In the genomic region with DNA sequence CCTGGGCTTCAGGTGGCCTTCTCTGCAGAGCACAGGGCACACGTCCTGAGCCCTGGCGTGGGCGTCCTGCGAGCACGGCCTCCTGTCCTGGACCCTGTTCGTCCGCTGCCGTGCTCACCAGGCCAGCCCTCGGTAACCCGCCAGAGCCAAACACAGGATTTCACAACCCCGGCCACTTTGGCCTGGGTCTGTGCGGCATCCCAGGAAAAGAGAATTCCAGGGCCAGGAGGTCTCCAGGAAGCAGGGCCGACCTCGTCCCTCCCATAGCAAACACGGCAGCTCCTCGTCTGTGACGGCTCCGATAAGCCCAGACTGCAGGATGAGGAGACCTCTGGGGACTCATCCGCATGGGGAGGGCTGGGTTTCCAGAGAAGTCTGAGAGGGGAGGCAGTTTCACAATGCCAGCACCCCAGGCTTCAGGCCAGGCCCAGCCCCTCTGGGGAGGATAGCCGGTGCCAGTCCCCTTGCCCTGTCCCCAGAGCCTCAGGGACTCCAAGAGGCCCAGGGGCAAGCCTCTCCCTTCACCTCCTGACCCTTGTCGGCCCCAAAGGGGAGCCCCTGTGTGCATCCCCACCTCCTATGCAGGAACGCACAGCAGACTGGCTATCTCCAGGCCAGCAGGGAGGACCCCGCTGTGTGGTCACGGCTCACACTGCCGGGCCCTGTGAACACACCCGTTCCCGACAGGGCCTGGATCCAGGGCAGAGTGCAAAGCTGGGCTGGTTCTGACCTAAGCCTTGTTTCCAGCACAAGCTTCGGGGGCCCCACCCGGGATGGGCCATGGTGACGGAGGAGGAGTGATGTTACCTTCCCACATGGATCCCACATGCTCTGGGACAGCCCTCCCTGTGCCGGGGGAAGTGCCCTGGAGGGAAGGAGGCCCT, we compare ENCODE assay signal across 22 cellular contexts. TPM values are rescaled to one million over a fixed set of nuclear protein-coding genes. Genes with fewer than 3 reads are reported as not detected.
DNase-seq lines count a peak whose midpoint lies in the region; ATAC-seq and TF ChIP-seq lines count a peak whose summit lies in the region.
"Had no signal": no experiment of that assay in that cellular context is flagged by ENCODE, and none has a peak within 500 bp of the region (broad histone marks: within the 10 kb centered on the region; RNA-seq: fewer than 3 reads in every experiment).

No MANE protein-coding gene starts in this region.

- no TSS peak for BruUV-seq in OCI-LY7 (replicated peaks; lab: Mats Ljungman, UMichigan)

- TF ChIP-seq CTCF in left lung (IDR thresholded peaks at IDR 0.05) (no peak), sigmoid colon (IDR thresholded peaks at IDR 0.05) (no peak), OCI-LY7 (conservative IDR thresholded peaks at IDR 0.05; ENCODE audit: low read length) (no peak)

- H3K9me2 ChIP-seq in OCI-LY7 (ENCODE audit: insufficient read depth, low read length) = no peaks in the 10 kb centered on the region

- H3K27me3 ChIP-seq in left lung = no peaks in the 10 kb centered on the region
- H3K27me3 ChIP-seq in sigmoid colon = no peaks in the 10 kb centered on the region
- H3K27me3 ChIP-seq: SJCRH30 had no signal

- whole genome bisulfite sequencing in sigmoid colon, 2 donors = 62 to 76% methylated on average over 31 of the region's 31 CpGs

- H2AFZ ChIP-seq in OCI-LY7 (ENCODE audit: low read length) = no peak overlapping the region

- no peaks in the 10 kb centered on the region for H3K36me3 ChIP-seq in left lung
- no peaks in the 10 kb centered on the region for H3K36me3 ChIP-seq in sigmoid colon
- no peaks in the 10 kb centered on the region for H3K36me3 ChIP-seq in OCI-LY7 (ENCODE audit: insufficient read depth, low read length)
- H3K36me3 ChIP-seq: SJCRH30 had no signal

- no peaks in the 10 kb centered on the region for H3K79me2 ChIP-seq in OCI-LY7 (ENCODE audit: insufficient read depth, low read depth, low read length)

- peak; percentile 29 for ATAC-seq in esophagus mucosa
- peak; percentile 52 for ATAC-seq in left lung
- ATAC-seq in HG03108 (IDR thresholded peaks at IDR 0.05; ENCODE audit: unreplicated experiment) = no peak
- no peak for ATAC-seq in GM21619 (IDR thresholded peaks at IDR 0.05; ENCODE audit: unreplicated experiment)
- ATAC-seq: activated CD4-positive, alpha-beta T cell treated with anti-CD3 and anti-CD28 coated beads for 36 hours; HCT116; naive thymus-derived CD8-positive, alpha-beta T cell had no signal

- H3K9me3 ChIP-seq in left lung (no peaks in the 10 kb centered on the region), sigmoid colon (no peaks in the 10 kb centered on the region), OCI-LY7 (ENCODE audit: low read length) (no peaks in the 10 kb centered on the region)
- H3K9me3 ChIP-seq: SJCRH30 had no signal

- POLR2A ChIA-PET in OCI-LY7 (lab: Charles Lee) = no interaction called here

- CTCF ChIA-PET in OCI-LY7 (lab: Charles Lee; ENCODE audit: unreplicated experiment) = no interaction called here

- no peaks in the 10 kb centered on the region for H4K20me1 ChIP-seq in OCI-LY7 (ENCODE audit: insufficient read depth, low read length)

- H3K4me2 ChIP-seq in OCI-LY7 (ENCODE audit: low read length) = no peak overlapping the region
- H3K4me2 ChIP-seq: KMS-11 had no signal

- no peak for TF ChIP-seq EP300 in sigmoid colon (IDR thresholded peaks at IDR 0.05)

- intact Hi-C loops in left lung (cut with DNase I) = no loop called here
- intact Hi-C loops in sigmoid colon (cut with DNase I) = no loop called here
- intact Hi-C loops in OCI-LY7 (cut with micrococcal nuclease; ENCODE audit: unreplicated experiment) = no loop called here

- TF ChIP-seq POLR2A in sigmoid colon (IDR thresholded peaks at IDR 0.05) = no peak

- DNase-seq in AG08395 (ENCODE audit: low spot score) (peak; percentile 15), left lung (peak in 1 of 2 donors; percentile 77), sigmoid colon (peak; percentile 85), OCI-LY7 (ENCODE audit: low spot score) (no peak), SHP77 treated with DMSO at 0.1 percent for 48 hours (lab: John Stamatoyannopoulos, UW) (no peak)
- DNase-seq: activated CD4-positive, alpha-beta T cell treated with anti-CD3 and anti-CD28 coated beads for 36 hours; activated CD8-positive, alpha-beta memory T cell treated with anti-CD3 and anti-CD28 coated beads, Interleukin-2, amount 50 U/mL, for 48 hours; activated naive CD4-positive, alpha-beta T cell treated with anti-CD3 and anti-CD28 coated beads for 36 hours; CD8-positive, alpha-beta memory T cell; glutamatergic neuron; naive thymus-derived CD8-positive, alpha-beta T cell; NCI-H1105 treated with DMSO at 0.1 percent for 48 hours; NCI-H2171 treated with DMSO at 0.1 percent for 48 hours; SJCRH30; T-helper 9 cell had no signal

- no peak overlapping the region for H3K4me3 ChIP-seq in left lung
- H3K4me3 ChIP-seq in sigmoid colon = no peak overlapping the region
- no peak overlapping the region for H3K4me3 ChIP-seq in OCI-LY7 (ENCODE audit: low read depth, low read length, poor library complexity, severe bottlenecking)
- H3K4me3 ChIP-seq: SJCRH30 had no signal

- peak overlapping the region; percentile 13 to 58 for H3K27ac ChIP-seq in left lung
- peak overlapping the region in 1 of 4 donors; percentile 64 for H3K27ac ChIP-seq in sigmoid colon
- no peak overlapping the region for H3K27ac ChIP-seq in OCI-LY7 (ENCODE audit: low read depth, low read length, poor library complexity, severe bottlenecking)
- H3K27ac ChIP-seq: KMS-11, SJCRH30 had no signal

- H3K4me1 ChIP-seq in left lung = peaks cover 16 to 20% of the 10 kb centered on the region in 2 donors
- peaks cover 0 to 8% (median 7%) of the 10 kb centered on the region in 4 donors for H3K4me1 ChIP-seq in sigmoid colon
- H3K4me1 ChIP-seq in OCI-LY7 (ENCODE audit: insufficient read depth, low read length, poor library complexity, severe bottlenecking) = no peaks in the 10 kb centered on the region

RNA-seq across cellular contexts. Expression of gene HTRA3, which starts 22.3 kb away (rescaled TPM):
- total RNA-seq in esophagus mucosa = 1.0 TPM
- total RNA-seq in left lung = 10 to 100 TPM; 16.7 to 18.3 TPM
- total RNA-seq in sigmoid colon = 10 to 100 TPM; 14.5 to 49.6 (median 32.1) TPM
- 1 to 10 TPM; 1.2 to 5.0 (median 3.6) TPM for polyA plus RNA-seq in sigmoid colon
- not detected in 2 replicates for total RNA-seq in OCI-LY7 (2014; rRNA removed; shearing (Covaris generic))
- not detected in 2 replicates for total RNA-seq in OCI-LY7 (2022)
- total RNA-seq: A172; activated CD4-positive, alpha-beta T cell treated with anti-CD3 and anti-CD28 coated beads for 36 hours; activated naive CD4-positive, alpha-beta T cell treated with anti-CD3 and anti-CD28 coated beads for 36 hours; CD8-positive, alpha-beta memory T cell; naive thymus-derived CD8-positive, alpha-beta T cell had no signal
- polyA plus RNA-seq: CD8-positive, alpha-beta memory T cell; keratinocyte; naive thymus-derived CD8-positive, alpha-beta T cell had no signal

RNA-seq across cellular contexts. Expression of gene SH3TC1, which starts 48.2 kb away (rescaled TPM):
- total RNA-seq in esophagus mucosa (52.9 TPM), left lung (10 to 100 TPM; 29.6 to 46.1 TPM), sigmoid colon (10 to 100 TPM in 1 of 4 donors, 1 to 10 TPM in 3; 6.4 to 24.4 (median 8.3) TPM), OCI-LY7 (2022) (27.3 and 42.4 TPM in 2 replicates)
- polyA plus RNA-seq in sigmoid colon = 10 to 100 TPM in 1 of 3 donors, 1 to 10 TPM in 2; 3.0 to 14.2 (median 3.7) TPM
- total RNA-seq in OCI-LY7 (2014; rRNA removed; shearing (Covaris generic)) = 15.3 and 17.5 TPM in 2 replicates

Comparison
In these comparisons a context has a peak if more than half of its experiments do, and no peak if none do; other contexts are left out.
1. DNase-seq: peak in AG08395 (single experiment) and sigmoid colon (single experiment); none in OCI-LY7 (single experiment) and SHP77 treated with DMSO at 0.1 percent for 48 hours (single experiment).
2. ATAC-seq: peak in esophagus mucosa (single experiment) and left lung (single experiment); none in HG03108 (single experiment) and GM21619 (single experiment).